In the genomic region with DNA sequence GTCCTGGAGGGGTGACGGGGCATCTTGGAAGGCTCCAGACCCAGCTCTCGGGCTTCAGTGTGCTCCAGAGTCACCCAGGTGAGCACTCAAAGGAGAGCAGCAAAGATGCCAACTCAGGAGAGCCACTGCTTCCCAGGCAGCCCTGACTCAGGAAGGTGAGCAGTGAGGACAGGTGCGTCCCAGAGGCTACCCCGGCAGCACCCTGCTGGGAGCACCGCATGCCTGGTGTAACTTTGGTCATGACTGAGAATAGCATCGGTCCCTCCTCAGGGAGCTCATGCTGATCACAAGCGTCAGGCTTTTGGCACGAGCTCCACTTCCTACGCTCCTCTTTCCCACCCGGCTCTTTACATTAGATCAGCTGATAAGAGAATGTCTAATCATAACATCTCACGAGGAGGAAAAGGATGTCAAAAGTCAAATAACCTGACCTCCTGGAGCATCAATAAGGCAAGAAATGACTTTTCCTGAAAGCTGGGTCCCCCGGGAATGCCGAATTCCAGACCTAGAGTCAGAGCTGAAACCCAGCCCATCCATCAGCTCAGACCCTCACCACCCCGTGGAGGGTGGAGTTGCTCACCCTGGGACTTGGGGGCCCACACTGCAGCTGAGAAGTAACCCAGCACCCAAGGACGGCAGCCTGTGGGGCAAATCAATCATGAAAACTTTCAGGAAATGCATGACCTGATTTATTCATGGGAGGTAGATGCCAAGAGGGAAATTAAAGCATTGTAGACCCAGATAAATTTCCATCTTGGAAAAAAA, we compare ENCODE assay signal across 17 cellular contexts.
"Had no signal": no experiment of that assay in that cellular context is flagged by ENCODE, and none has a peak within 500 bp of the region (broad histone marks: within the 10 kb centered on the region; RNA-seq: fewer than 3 reads in every experiment).

No MANE protein-coding gene starts in this region.

- H3K4me3 ChIP-seq: esophagus muscularis mucosa, heart right ventricle, neural progenitor cell, prostate gland, right atrium auricular region had no signal

- H3K9ac ChIP-seq: neural progenitor cell had no signal

- H3K4me2 ChIP-seq: neural progenitor cell had no signal

- H2AFZ ChIP-seq: neural progenitor cell had no signal

- H3K27ac ChIP-seq: esophagus muscularis mucosa, neural progenitor cell, prostate gland, right atrium auricular region had no signal

- H3K27me3 ChIP-seq: heart right ventricle, neural progenitor cell, right atrium auricular region had no signal

- DNase-seq: activated CD4-positive, alpha-beta T cell treated with anti-CD3 and anti-CD28 coated beads for 1 hour; activated CD4-positive, alpha-beta T cell treated with anti-CD3 and anti-CD28 coated beads, Interleukin-2, amount 50 U/mL, for 4 hours; activated naive CD8-positive, alpha-beta T cell treated with anti-CD3 and anti-CD28 coated beads for 36 hours; activated T-cell treated with anti-CD3 and anti-CD28 coated beads for 4 hours; amygdala; effector memory CD4-positive, alpha-beta T cell; heart right ventricle; kidney glomerular epithelial cell; stimulated activated CD4-positive, alpha-beta T cell treated with anti-CD3 and anti-CD28 coated beads, Interleukin-12 subunit alpha, Interleukin-12 subunit beta, amount 100 ng/mL, for 4 hours; stimulated activated CD4-positive, alpha-beta T cell treated with anti-CD3 and anti-CD28 coated beads, Interleukin-1b, Interleukin-23, amount 100 ng/mL, for 48 hours; stimulated activated CD8-positive, alpha-beta memory T cell treated with anti-CD3 and anti-CD28 coated beads, Interleukin-4, amount 100 ng/mL, for 48 hours; stimulated activated naive CD4-positive, alpha-beta T cell; T1000 had no signal

- H3K36me3 ChIP-seq: esophagus muscularis mucosa, heart right ventricle, neural progenitor cell, prostate gland, right atrium auricular region had no signal

- H3K4me1 ChIP-seq: prostate gland, right atrium auricular region had no signal

- H3K9me3 ChIP-seq: prostate gland had no signal
